8 cellular contexts compared by ENCODE assay signal in the genomic region with DNA sequence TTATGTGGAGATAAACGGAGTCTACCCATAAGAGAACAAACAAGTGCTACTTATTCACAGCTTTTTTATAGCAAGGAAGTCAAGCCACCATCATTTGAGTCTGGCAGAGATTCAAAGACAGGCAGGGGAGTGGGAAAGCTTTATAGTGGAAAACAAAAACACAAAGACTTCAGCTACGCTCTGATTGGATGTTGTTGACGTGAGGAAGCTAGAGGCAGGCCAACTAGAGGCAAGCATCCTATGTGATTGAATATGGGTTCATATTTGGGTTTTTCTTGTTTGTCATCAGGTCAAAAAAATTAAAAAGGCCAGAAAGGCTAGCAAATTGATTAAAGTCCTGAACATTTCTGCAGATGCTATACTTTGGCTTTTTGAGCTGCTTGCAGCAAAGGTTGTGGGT. TPM values are rescaled to one million over a fixed set of nuclear protein-coding genes. Genes with fewer than 3 reads are reported as not detected.
DNase-seq lines count a peak whose midpoint lies in the region; TF ChIP-seq lines count a peak whose summit lies in the region.

No MANE protein-coding gene starts in this region.

- TF ChIP-seq CTCF in fibroblast of lung (conservative IDR thresholded peaks at IDR 0.05 in 1 of 2, IDR thresholded peaks at IDR 0.05 in 1 of 2; ENCODE audit: low read depth in 1 of 2, low read length in 2 of 2) (no peak), spleen (IDR thresholded peaks at IDR 0.05 in 8 of 11, conservative IDR thresholded peaks at IDR 0.05 in 3 of 11) (no peak)

- H4K20me1 ChIP-seq in fibroblast of lung (ENCODE audit: control insufficient read depth, extremely low read depth, insufficient read depth, low read length) = no peaks in the 10 kb centered on the region

- H3K4me1 Mint-ChIP-seq in T-helper 2 cell treated with Interferon-gamma antibody and Interleukin-4, amounts not matched to agents 5 μg/mL and 100 μg/mL, for 36 hours (ENCODE audit: low read depth) = no peaks in the 10 kb centered on the region

- H3K27me3 Mint-ChIP-seq in T-helper 2 cell treated with Interferon-gamma antibody and Interleukin-4, amounts not matched to agents 5 μg/mL and 100 μg/mL, for 36 hours (ENCODE audit: low read depth) = peaks cover 8% of the 10 kb centered on the region

- no peaks in the 10 kb centered on the region for H3K9me3 Mint-ChIP-seq in T-helper 2 cell treated with Interferon-gamma antibody and Interleukin-4, amounts not matched to agents 5 μg/mL and 100 μg/mL, for 36 hours

- H3K4me3 ChIP-seq in fibroblast of lung (replicated peaks in 1 of 4; ENCODE audit: control extremely low read depth in 1 of 4, insufficient read depth in 1 of 4, low read depth in 3 of 4, low read length in 4 of 4) (peak overlapping the region in 2 of 4 experiments; percentile 72 to 73), skeletal muscle satellite cell (ENCODE audit: low read length) (peak overlapping the region; percentile 77), spleen (peak overlapping the region in 1 of 8 donors; percentile 64)

- H3K4me3 Mint-ChIP-seq in T-helper 2 cell treated with Interferon-gamma antibody and Interleukin-4, amounts not matched to agents 5 μg/mL and 100 μg/mL, for 36 hours = peak overlapping the region; percentile 32

- H2AFZ ChIP-seq in fibroblast of lung (ENCODE audit: low read length) = no peak overlapping the region

- H3K27ac Mint-ChIP-seq in T-helper 2 cell treated with Interferon-gamma antibody and Interleukin-4, amounts not matched to agents 5 μg/mL and 100 μg/mL, for 36 hours = no peak overlapping the region

- no peaks in the 10 kb centered on the region for H3K27me3 ChIP-seq in fibroblast of lung (ENCODE audit: control insufficient read depth, insufficient read depth, low read length)
- no peaks in the 10 kb centered on the region for H3K27me3 ChIP-seq in skeletal muscle satellite cell (ENCODE audit: control insufficient read depth, insufficient read depth, low read length)
- no peaks in the 10 kb centered on the region for H3K27me3 ChIP-seq in spleen (replicated peaks in 1 of 7)

- no peaks in the 10 kb centered on the region for H3K36me3 Mint-ChIP-seq in T-helper 2 cell treated with Interferon-gamma antibody and Interleukin-4, amounts not matched to agents 5 μg/mL and 100 μg/mL, for 36 hours (ENCODE audit: low read depth)

- no peaks in the 10 kb centered on the region for H3K4me1 ChIP-seq in fibroblast of lung (ENCODE audit: control insufficient read depth, extremely low read depth, insufficient read depth, low read length)
- H3K4me1 ChIP-seq in skeletal muscle satellite cell (ENCODE audit: control insufficient read depth, insufficient read depth, low read length) = peaks cover 16% of the 10 kb centered on the region
- H3K4me1 ChIP-seq in spleen = peaks cover 0 to 15% (median 0%) of the 10 kb centered on the region in 6 donors

- H3K4me2 ChIP-seq in fibroblast of lung (ENCODE audit: extremely low read depth, insufficient read depth, low read length) (peak overlapping the region; percentile 8), skeletal muscle satellite cell (ENCODE audit: low read length) (peak overlapping the region; percentile 78)

- WGBS in spleen, 5 donors = 69 to 91% (median 71%) methylated on average over 3 of the region's 3 CpGs

- H3K27ac ChIP-seq in fibroblast of lung (ENCODE audit: insufficient read depth, low read length) = no peak overlapping the region
- H3K27ac ChIP-seq in spleen = peak overlapping the region in 4 of 8 donors; percentile 71 to 83 (median 81)

- H3K36me3 ChIP-seq in fibroblast of lung (ENCODE audit: control insufficient read depth, insufficient read depth, low read length) = peaks cover 2% of the 10 kb centered on the region
- peaks cover 21% of the 10 kb centered on the region for H3K36me3 ChIP-seq in skeletal muscle satellite cell (ENCODE audit: insufficient read depth, low read length)
- no peaks in the 10 kb centered on the region for H3K36me3 ChIP-seq in spleen

- H3K9me3 ChIP-seq in fibroblast of lung (ENCODE audit: control insufficient read depth, insufficient read depth, low read depth, low read length) (no peaks in the 10 kb centered on the region), skeletal muscle satellite cell (replicated peaks; ENCODE audit: low read length) (no peaks in the 10 kb centered on the region), spleen (peaks cover 0 to 12% (median 0%) of the 10 kb centered on the region in 8 donors)

- H3K9ac ChIP-seq in fibroblast of lung (ENCODE audit: insufficient read depth, low read length) = no peak overlapping the region
- H3K9ac ChIP-seq in skeletal muscle satellite cell (ENCODE audit: low read depth, low read length) = peak overlapping the region; percentile 92

- no peak for TF ChIP-seq POLR2A in spleen (IDR thresholded peaks at IDR 0.05)

- intact Hi-C loops in spleen (cut with DNase I; ENCODE audit: low total_unique reads) = no loop called here

- peaks cover 10% of the 10 kb centered on the region for H3K79me2 ChIP-seq in fibroblast of lung (ENCODE audit: control insufficient read depth, insufficient read depth, low read length)

- no peak for DNase-seq in T-helper 2 cell treated with Interferon-gamma antibody and Interleukin-4, amounts not matched to agents 5 μg/mL and 100 μg/mL, for 36 hours (ENCODE audit: low spot score)
- DNase-seq in T-helper 2 cell (no peak), NCI-H446 treated with DMSO at 0.1 percent for 48 hours (lab: John Stamatoyannopoulos, UW) (peak; percentile 26), fibroblast of lung (ENCODE audit: low read depth in 2 of 2) (peak; percentile 2 to 15), spleen (no peak), NOMO-1 (lab: John Stamatoyannopoulos, UW; ENCODE audit: unreplicated experiment in 2 of 2) (no peak), NCI-H2029 (lab: John Stamatoyannopoulos, UW) (no peak)

RNA-seq across cellular contexts. Expression of a gene that starts 0.7 kb away (rescaled TPM):
- 57.0 and 63.6 TPM in 2 replicates for total RNA-seq in fibroblast of lung
- 47.3 and 75.7 TPM in 2 replicates for polyA plus RNA-seq in fibroblast of lung
- 114 and 168 TPM in 2 replicates for polyA plus RNA-seq in fibroblast of lung (2012)
- 3.1 and 4.1 TPM in 2 replicates for polyA minus RNA-seq in fibroblast of lung (ENCODE audit: low replicate concordance)
- 24.7 and 33.2 TPM in 2 replicates for total RNA-seq in skeletal muscle satellite cell (2012; rRNA removed)
- 10 to 100 TPM; 38.5 to 76.0 (median 63.1) TPM for total RNA-seq in spleen
- 100 to 1,000 TPM in 2 of 3 donors, 10 to 100 TPM in 1; 96.4 to 157 (median 104) TPM for polyA plus RNA-seq in spleen

RNA-seq across cellular contexts. Expression of a gene that starts 23.2 kb away (rescaled TPM):
- total RNA-seq in fibroblast of lung (15.4 and 21.6 TPM in 2 replicates), spleen (10 to 100 TPM; 16.1 to 30.0 (median 26.2) TPM)
- polyA plus RNA-seq in fibroblast of lung (42.2 and 59.7 TPM in 2 replicates), spleen (10 to 100 TPM; 20.7 to 36.4 (median 21.1) TPM)
- 73.3 and 105 TPM in 2 replicates for polyA plus RNA-seq in fibroblast of lung (2012)
- 7.0 and 8.6 TPM in 2 replicates for polyA minus RNA-seq in fibroblast of lung (ENCODE audit: low replicate concordance)
- total RNA-seq in skeletal muscle satellite cell (2012; rRNA removed) = 5.2 and 9.4 TPM in 2 replicates

RNA-seq across cellular contexts. Expression of a gene that starts 44.2 kb away (rescaled TPM):
- total RNA-seq in fibroblast of lung (35.5 and 37.5 TPM in 2 replicates), spleen (10 to 100 TPM; 14.8 to 71.5 (median 30.5) TPM)
- polyA plus RNA-seq in fibroblast of lung (24.5 and 28.5 TPM in 2 replicates), spleen (10 to 100 TPM; 27.9 to 44.1 (median 29.1) TPM)
- 17.5 and 20.2 TPM in 2 replicates for polyA plus RNA-seq in fibroblast of lung (2012)
- 0.43 and 8.9 TPM in 2 replicates for polyA minus RNA-seq in fibroblast of lung (ENCODE audit: low replicate concordance)
- total RNA-seq in skeletal muscle satellite cell (2012; rRNA removed) = 19.9 and 22.6 TPM in 2 replicates

Comparison
In these comparisons a context has a peak if more than half of its experiments do, and no peak if none do; other contexts are left out.
1. DNase-seq: peak in NCI-H446 treated with DMSO at 0.1 percent for 48 hours (single experiment) and fibroblast of lung (2 of 2); none in T-helper 2 cell treated with Interferon-gamma antibody and Interleukin-4, amounts not matched to agents 5 μg/mL and 100 μg/mL, for 36 hours (single experiment), T-helper 2 cell (0 of 5), spleen (single experiment), NOMO-1 (0 of 2) and NCI-H2029 (single experiment).